Comparison of ENCODE assay signal across 8 cellular contexts in the genomic region with DNA sequence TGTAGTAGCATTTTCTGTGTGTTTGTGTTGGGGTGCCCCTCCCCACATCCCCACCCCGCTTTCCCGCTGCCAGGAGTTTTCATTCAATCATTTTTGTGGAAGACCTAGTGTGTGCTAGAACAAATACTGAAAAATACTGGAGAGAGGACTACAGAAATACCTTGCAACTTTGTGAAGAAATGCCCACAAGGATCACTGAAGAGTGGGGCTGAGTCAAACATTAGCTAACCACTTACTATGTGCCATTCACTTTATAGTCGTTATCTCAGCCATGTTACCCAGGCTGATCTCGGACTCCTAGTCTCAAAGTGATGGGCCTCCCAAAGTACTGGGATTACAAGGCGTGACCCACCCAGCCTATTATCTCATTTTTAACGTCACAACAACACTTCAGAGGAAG. TPM values are rescaled to one million over a fixed set of nuclear protein-coding genes. Genes with fewer than 3 reads are reported as not detected.
A peak's percentile ranks its signal among the peaks of the same experiment; 100 is the strongest.
DNase-seq lines count a peak whose midpoint lies in the region; ATAC-seq and TF ChIP-seq lines count a peak whose summit lies in the region.

No MANE protein-coding gene starts in this region.

- H3K4me3 Mint-ChIP-seq in endothelial cell (ENCODE audit: unreplicated experiment), result peak overlapping the region; percentile 99
- H3K4me3 Mint-ChIP-seq in progenitor cell of endocrine pancreas (ENCODE audit: low read depth), result peak overlapping the region; percentile 98

- H3K27ac Mint-ChIP-seq in endothelial cell (ENCODE audit: unreplicated experiment) (peak overlapping the region; percentile 96), progenitor cell of endocrine pancreas (peak overlapping the region; percentile 99)

- DNase-seq in GM12865 (ENCODE audit: low read depth), result no peak
- DNase-seq in NT2/D1 (ENCODE audit: low read depth, low spot score), result no peak
- no peak for DNase-seq in endothelial cell (ENCODE audit: low spot score)
- DNase-seq in progenitor cell of endocrine pancreas (ENCODE audit: low spot score, unreplicated experiment), result no peak
- no peak for DNase-seq in GM20000 (ENCODE audit: low spot score)
- DNase-seq in effector CD8-positive, alpha-beta T cell (lab: John Stamatoyannopoulos, UW), result no peak

- H3K36me3 ChIP-seq in NT2/D1 (ENCODE audit: insufficient read depth, insufficient read length, low read length), result peaks cover 9% of the 10 kb centered on the region

- H3K4me3 ChIP-seq in GM12865 (ENCODE audit: low read depth, low read length) (peak overlapping the region; percentile 85), NT2/D1 (ENCODE audit: insufficient read length, low read depth) (peak overlapping the region; percentile 44)

- H3K9me3 ChIP-seq in NT2/D1 (ENCODE audit: insufficient read depth, low read length), result peaks cover 11% of the 10 kb centered on the region; the same call in 1 of the 2 replicates

- peak overlapping the region; percentile 79 for H3K9ac ChIP-seq in NT2/D1 (ENCODE audit: insufficient read length, low read depth)

- TF ChIP-seq CTCF in GM12865 (IDR thresholded peaks at IDR 0.05; ENCODE audit: insufficient read depth, low read depth, low read length, missing control alignments) (no peak), endothelial cell (IDR thresholded peaks at IDR 0.05; ENCODE audit: unreplicated experiment) (no peak), progenitor cell of endocrine pancreas (IDR thresholded peaks at IDR 0.05; ENCODE audit: unreplicated experiment) (no peak), GM20000 (IDR thresholded peaks at IDR 0.05; ENCODE audit: extremely low read depth, missing control alignments) (no peak)

- H3K27me3 Mint-ChIP-seq in endothelial cell (ENCODE audit: unreplicated experiment), result peaks cover 11% of the 10 kb centered on the region
- no peaks in the 10 kb centered on the region for H3K27me3 Mint-ChIP-seq in progenitor cell of endocrine pancreas

- H3K36me3 Mint-ChIP-seq in endothelial cell (ENCODE audit: low read depth, unreplicated experiment) (peaks cover 1% of the 10 kb centered on the region), progenitor cell of endocrine pancreas (ENCODE audit: insufficient read depth) (no peaks in the 10 kb centered on the region)

- H3K27me3 ChIP-seq in NT2/D1 (ENCODE audit: insufficient read depth, insufficient read length), result no peaks in the 10 kb centered on the region

- H3K4me1 Mint-ChIP-seq in endothelial cell (ENCODE audit: unreplicated experiment), result peaks cover 31% of the 10 kb centered on the region
- peaks cover 19% of the 10 kb centered on the region for H3K4me1 Mint-ChIP-seq in progenitor cell of endocrine pancreas (ENCODE audit: low read depth)

- H3K9me3 Mint-ChIP-seq in endothelial cell (ENCODE audit: unreplicated experiment) (no peaks in the 10 kb centered on the region), progenitor cell of endocrine pancreas (ENCODE audit: low read depth) (no peaks in the 10 kb centered on the region)

- H3K4me1 ChIP-seq in NT2/D1 (ENCODE audit: insufficient read depth, insufficient read length), result peaks cover 6% of the 10 kb centered on the region

- ATAC-seq in HG03025 (IDR thresholded peaks at IDR 0.05; ENCODE audit: low FRiP score, unreplicated experiment) (no peak), HG02588 (IDR thresholded peaks at IDR 0.05; ENCODE audit: unreplicated experiment) (no peak)

RNA-seq across cellular contexts. Expression of gene LMBR1L, which starts 0.6 kb away (rescaled TPM):
- total RNA-seq in endothelial cell (ENCODE audit: unreplicated experiment) (175 TPM), progenitor cell of endocrine pancreas (142 and 143 TPM in 2 replicates)

RNA-seq across cellular contexts. Expression of gene DHH, which starts 16.6 kb away (rescaled TPM):
- total RNA-seq in endothelial cell (ENCODE audit: unreplicated experiment) (0.46 TPM), progenitor cell of endocrine pancreas (0.29 and 0.34 TPM in 2 replicates)

RNA-seq across cellular contexts. Expression of gene TUBA1B, which starts 20.0 kb away (rescaled TPM):
- total RNA-seq in endothelial cell (ENCODE audit: unreplicated experiment) (915 TPM), progenitor cell of endocrine pancreas (985 and 1,023 TPM in 2 replicates)

RNA-seq across cellular contexts. Expression of gene RHEBL1, which starts 41.4 kb away (rescaled TPM):
- 3.2 TPM for total RNA-seq in endothelial cell (ENCODE audit: unreplicated experiment)
- 0.72 and 0.75 TPM in 2 replicates for total RNA-seq in progenitor cell of endocrine pancreas

RNA-seq across cellular contexts. Expression of gene KMT2D, which starts 50.6 kb away (rescaled TPM):
- total RNA-seq in endothelial cell (ENCODE audit: unreplicated experiment) (135 TPM), progenitor cell of endocrine pancreas (130 and 132 TPM in 2 replicates)
